In the genomic region with DNA sequence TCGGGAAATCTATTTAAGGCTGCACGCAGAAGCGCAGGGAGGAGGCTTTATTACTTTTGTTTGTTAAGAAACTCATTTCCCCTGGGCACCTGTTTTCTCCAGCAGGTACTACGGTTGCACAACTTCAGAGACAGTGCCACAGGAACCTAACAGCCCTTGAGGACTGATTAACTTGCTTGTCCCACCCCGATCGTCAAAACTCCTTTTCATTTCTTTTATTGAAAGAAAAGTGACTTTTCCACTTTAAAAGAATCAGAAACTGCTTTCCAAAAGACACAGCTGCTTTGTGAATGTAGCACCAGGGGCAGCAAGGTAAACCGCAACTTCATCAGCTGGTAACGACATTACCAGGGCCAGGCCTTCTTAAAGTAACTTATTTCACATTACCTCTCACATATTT, we compare ENCODE assay signal across 7 cellular contexts. TPM values are rescaled to one million over a fixed set of nuclear protein-coding genes. Genes with fewer than 3 reads are reported as not detected.
DNase-seq lines count a peak whose midpoint lies in the region; ATAC-seq, FAIRE-seq and TF ChIP-seq lines count a peak whose summit lies in the region.

No MANE protein-coding gene starts in this region.

- H4K20me1 ChIP-seq in neural progenitor cell (ENCODE audit: low read depth), result peaks cover 59% of the 10 kb centered on the region

- H3K36me3 ChIP-seq in neural progenitor cell, result no peaks in the 10 kb centered on the region

- H3K79me2 ChIP-seq in neural progenitor cell (ENCODE audit: low read depth), result peaks cover 70% of the 10 kb centered on the region

- H3K9ac ChIP-seq in neural progenitor cell, result peak overlapping the region; percentile 96

- peak overlapping the region; percentile 69 to 86 for H3K27ac Mint-ChIP-seq in effector memory CD8-positive, alpha-beta T cell
- H3K27ac Mint-ChIP-seq in neural progenitor cell, result peak overlapping the region; percentile 87

- no peak overlapping the region for H3K27ac ChIP-seq in neural progenitor cell

- H3K4me1 Mint-ChIP-seq in effector memory CD8-positive, alpha-beta T cell (ENCODE audit: low read depth in 2 of 2), result peaks cover 40 to 56% of the 10 kb centered on the region in 2 donors
- peaks cover 47% of the 10 kb centered on the region for H3K4me1 Mint-ChIP-seq in neural progenitor cell

- peaks cover 14% of the 10 kb centered on the region for H3F3A ChIP-seq in neural progenitor cell (ENCODE audit: low read depth)

- no peaks in the 10 kb centered on the region for H3K9me3 ChIP-seq in neural progenitor cell (ENCODE audit: low read depth)

- no peaks in the 10 kb centered on the region for H3K9me3 Mint-ChIP-seq in effector memory CD8-positive, alpha-beta T cell
- H3K9me3 Mint-ChIP-seq in neural progenitor cell, result no peaks in the 10 kb centered on the region

- H3K36me3 Mint-ChIP-seq in effector memory CD8-positive, alpha-beta T cell (ENCODE audit: insufficient read depth), result peaks cover 15% of the 10 kb centered on the region
- H3K36me3 Mint-ChIP-seq in neural progenitor cell, result peaks cover 19% of the 10 kb centered on the region

- H3K4me3 ChIP-seq in neural progenitor cell, result peak overlapping the region; percentile 93

- H3K27me3 ChIP-seq in neural progenitor cell, result no peaks in the 10 kb centered on the region

- peak; percentile 65 for FAIRE-seq in GM19239 (lab: Jason Lieb, UNC)

- peaks cover 32% of the 10 kb centered on the region for H3K4me1 ChIP-seq in neural progenitor cell

- no peak for DNase-seq in GM19239 (ENCODE audit: insufficient read length, low spot score)
- DNase-seq in NCI-H748 (lab: John Stamatoyannopoulos, UW; ENCODE audit: unreplicated experiment), result peak; percentile 47
- peak; percentile 6 to 14 (median 13) for DNase-seq in effector memory CD8-positive, alpha-beta T cell
- DNase-seq in neural progenitor cell (ENCODE audit: low spot score), result peak; percentile 18
- DNase-seq in NCI-H1436 (lab: John Stamatoyannopoulos, UW), result no peak

- H3K4me2 ChIP-seq in neural progenitor cell, result peak overlapping the region; percentile 88

- H3K27me3 Mint-ChIP-seq in effector memory CD8-positive, alpha-beta T cell, result no peaks in the 10 kb centered on the region
- H3K27me3 Mint-ChIP-seq in neural progenitor cell (ENCODE audit: insufficient read depth, low read depth), result peaks cover 3% of the 10 kb centered on the region

- H3K4me3 Mint-ChIP-seq in effector memory CD8-positive, alpha-beta T cell, result peak overlapping the region; percentile 88 to 90
- peak overlapping the region; percentile 94 for H3K4me3 Mint-ChIP-seq in neural progenitor cell

- TF ChIP-seq CTCF in neural progenitor cell (IDR thresholded peaks at IDR 0.05), result no peak

- H2AFZ ChIP-seq in neural progenitor cell (replicated peaks), result no peak overlapping the region

- ATAC-seq in effector memory CD8-positive, alpha-beta T cell (replicated peaks), result no peak
- ATAC-seq in HG03039 (IDR thresholded peaks at IDR 0.05; ENCODE audit: unreplicated experiment) (no peak), HG02870 (IDR thresholded peaks at IDR 0.05; ENCODE audit: unreplicated experiment) (no peak)

RNA-seq across cellular contexts. Expression of a gene that starts 1.5 kb away (rescaled TPM):
- total RNA-seq in neural progenitor cell (ENCODE audit: low replicate concordance), result 188 and 212 TPM in 2 replicates

Comparison
In these comparisons a context has a peak if more than half of its experiments do, and no peak if none do; other contexts are left out.
1. DNase-seq: peak in NCI-H748 (single experiment), effector memory CD8-positive, alpha-beta T cell (3 of 3) and neural progenitor cell (single experiment); none in GM19239 (single experiment) and NCI-H1436 (single experiment).